ENCODE assay signal across 17 cellular contexts in genomic region chr3:188417329-188417728, GRCh38.
DNase-seq lines count a peak whose midpoint lies in the region; ATAC-seq and TF ChIP-seq lines count a peak whose summit lies in the region.
"Had no signal": no experiment of that assay in that cellular context is flagged by ENCODE, and none has a peak within 500 bp of the region (broad histone marks: within the 10 kb centered on the region; RNA-seq: fewer than 3 reads in every experiment).

No MANE protein-coding gene starts in this region.

- peak overlapping the region; percentile 28 for H3K27ac Mint-ChIP-seq in stimulated activated naive CD8-positive, alpha-beta T cell treated with anti-CD3 and anti-CD28 coated beads, Interleukin-15, Interleukin-2, amounts not matched to agents 100 ng/mL and 50 ng/mL, for 24 hours
- peak overlapping the region; percentile 76 for H3K27ac Mint-ChIP-seq in memory B cell
- H3K27ac Mint-ChIP-seq: activated T-helper 2 cell treated with anti-CD3 and anti-CD28 coated beads, Interferon-gamma antibody, Interleukin-2, Interleukin-4, amounts not matched to agents 10 μg/mL and 5 μg/mL and 100 μg/mL, durations not matched to agents 14 hours and 24 hours and 36 hours; nephron had no signal

- DNase-seq in stimulated activated naive CD8-positive, alpha-beta T cell treated with anti-CD3 and anti-CD28 coated beads, Interleukin-15, Interleukin-2, amounts not matched to agents 100 U/mL and 50 U/mL, for 24 hours, result no peak
- DNase-seq in memory B cell (ENCODE audit: low spot score in 2 of 2) (no peak), NCI-H1092 treated with DMSO at 0.1 percent for 48 hours (lab: John Stamatoyannopoulos, UW) (no peak), RWPE1 (ENCODE audit: low spot score) (no peak)
- DNase-seq: activated CD4-positive, alpha-beta T cell treated with anti-CD3 and anti-CD28 coated beads, Interleukin-2, amount 50 U/mL, for 48 hours; anterior cingulate cortex; lower lobe of right lung; MG63; NCI-H2171; retina; upper lobe of left lung had no signal

- CTCF ChIA-PET in RWPE1 (lab: Yijun Ruan, JAX), result no interaction called here

- H3K36me3 Mint-ChIP-seq in stimulated activated naive CD8-positive, alpha-beta T cell treated with anti-CD3 and anti-CD28 coated beads, Interleukin-15, Interleukin-2, amounts not matched to agents 100 ng/mL and 50 ng/mL, for 24 hours (ENCODE audit: low read depth), result peaks cover 10% of the 10 kb centered on the region
- peaks cover under 1% of the 10 kb centered on the region for H3K36me3 Mint-ChIP-seq in memory B cell

- no peaks in the 10 kb centered on the region for H3K9me3 Mint-ChIP-seq in stimulated activated naive CD8-positive, alpha-beta T cell treated with anti-CD3 and anti-CD28 coated beads, Interleukin-15, Interleukin-2, amounts not matched to agents 100 ng/mL and 50 ng/mL, for 24 hours
- no peaks in the 10 kb centered on the region for H3K9me3 Mint-ChIP-seq in memory B cell
- H3K9me3 Mint-ChIP-seq: activated T-helper 2 cell treated with anti-CD3 and anti-CD28 coated beads, Interferon-gamma antibody, Interleukin-2, Interleukin-4, amounts not matched to agents 10 μg/mL and 5 μg/mL and 100 μg/mL, durations not matched to agents 14 hours and 24 hours and 36 hours had no signal

- no peaks in the 10 kb centered on the region for H3K9me2 ChIP-seq in SU-DHL-6 (replicated peaks; ENCODE audit: insufficient read depth, low read length)

- H3K4me2 ChIP-seq in SU-DHL-6 (ENCODE audit: low read depth, low read length, poor library complexity, severe bottlenecking), result peak overlapping the region; percentile 38

- peaks cover 12% of the 10 kb centered on the region for H3F3A ChIP-seq in SU-DHL-6 (ENCODE audit: insufficient read depth)

- H2AFZ ChIP-seq in SU-DHL-6 (ENCODE audit: low read depth, low read length, severe bottlenecking), result no peak overlapping the region

- H3K9ac ChIP-seq in SU-DHL-6 (ENCODE audit: low read length), result no peak overlapping the region

- ATAC-seq in stimulated activated naive CD8-positive, alpha-beta T cell treated with anti-CD3 and anti-CD28 coated beads, Interleukin-15, Interleukin-2, amounts not matched to agents 100 U/mL and 50 U/mL, for 24 hours, result no peak
- no peak for ATAC-seq in memory B cell (ENCODE audit: low read depth)
- no peak for ATAC-seq in GM18519 (IDR thresholded peaks at IDR 0.05; ENCODE audit: low FRiP score, unreplicated experiment)
- no peak for ATAC-seq in HG03135 (IDR thresholded peaks at IDR 0.05; ENCODE audit: unreplicated experiment)

- no peaks in the 10 kb centered on the region for H3K79me2 ChIP-seq in SU-DHL-6 (ENCODE audit: insufficient read depth, low read length)

- H3K9me3 ChIP-seq in SU-DHL-6 (ENCODE audit: insufficient read depth, low read length), result no peaks in the 10 kb centered on the region
- H3K9me3 ChIP-seq: lower lobe of right lung, MG63, upper lobe of left lung had no signal

- H3K27ac ChIP-seq in SU-DHL-6 (ENCODE audit: low read depth, low read length) (no peak overlapping the region), RWPE1 (no peak overlapping the region)
- H3K27ac ChIP-seq: lower lobe of right lung had no signal

- TF ChIP-seq CTCF in SU-DHL-6 (IDR thresholded peaks at IDR 0.05; ENCODE audit: insufficient read depth, low read length, poor library complexity, severe bottlenecking), result no peak
- TF ChIP-seq CTCF in RWPE1 (conservative IDR thresholded peaks at IDR 0.05; ENCODE audit: low read depth), result no peak

- H3K27me3 Mint-ChIP-seq in stimulated activated naive CD8-positive, alpha-beta T cell treated with anti-CD3 and anti-CD28 coated beads, Interleukin-15, Interleukin-2, amounts not matched to agents 100 ng/mL and 50 ng/mL, for 24 hours, result no peaks in the 10 kb centered on the region
- H3K27me3 Mint-ChIP-seq in memory B cell, result no peaks in the 10 kb centered on the region

- no peak overlapping the region for H3K4me3 Mint-ChIP-seq in stimulated activated naive CD8-positive, alpha-beta T cell treated with anti-CD3 and anti-CD28 coated beads, Interleukin-15, Interleukin-2, amounts not matched to agents 100 ng/mL and 50 ng/mL, for 24 hours
- H3K4me3 Mint-ChIP-seq in memory B cell, result peak overlapping the region; percentile 19
- H3K4me3 Mint-ChIP-seq: nephron had no signal

- H3K4me3 ChIP-seq in SU-DHL-6 (ENCODE audit: insufficient read depth, low read length, poor library complexity, severe bottlenecking), result no peak overlapping the region
- H3K4me3 ChIP-seq: lower lobe of right lung, MG63, upper lobe of left lung had no signal

- POLR2A ChIA-PET in RWPE1 (lab: Yijun Ruan, JAX; ENCODE audit: low non-redundant PET), result no interaction called here

- 0 out of 2 replicates have a peak, but pooled peaks cover 3% of the 10 kb centered on the region for H3K36me3 ChIP-seq in SU-DHL-6 (ENCODE audit: low read length)
- H3K36me3 ChIP-seq: lower lobe of right lung, MG63, upper lobe of left lung had no signal

- H3K4me1 Mint-ChIP-seq in stimulated activated naive CD8-positive, alpha-beta T cell treated with anti-CD3 and anti-CD28 coated beads, Interleukin-15, Interleukin-2, amounts not matched to agents 100 ng/mL and 50 ng/mL, for 24 hours (ENCODE audit: low read depth), result peaks cover 28% of the 10 kb centered on the region
- peaks cover 24% of the 10 kb centered on the region for H3K4me1 Mint-ChIP-seq in memory B cell

- no peaks in the 10 kb centered on the region for H3K27me3 ChIP-seq in SU-DHL-6 (ENCODE audit: low read length)
- H3K27me3 ChIP-seq: MG63, upper lobe of left lung had no signal

- no peaks in the 10 kb centered on the region for H4K20me1 ChIP-seq in SU-DHL-6 (ENCODE audit: low read depth, low read length)
